1 cellular context compared by ENCODE assay signal in genomic region chr3:190984502-190985244, GRCh38.
A peak's percentile ranks its signal among the peaks of the same experiment; 100 is the strongest.
TF ChIP-seq lines count a peak whose summit lies in the region.

No MANE protein-coding gene starts in this region.

TF ChIP-seq in K562, 482 proteins besides CTCF, POLR2A, EP300 and RAD21 (continued from another document):
- TF ChIP-seq, protein P1, sequence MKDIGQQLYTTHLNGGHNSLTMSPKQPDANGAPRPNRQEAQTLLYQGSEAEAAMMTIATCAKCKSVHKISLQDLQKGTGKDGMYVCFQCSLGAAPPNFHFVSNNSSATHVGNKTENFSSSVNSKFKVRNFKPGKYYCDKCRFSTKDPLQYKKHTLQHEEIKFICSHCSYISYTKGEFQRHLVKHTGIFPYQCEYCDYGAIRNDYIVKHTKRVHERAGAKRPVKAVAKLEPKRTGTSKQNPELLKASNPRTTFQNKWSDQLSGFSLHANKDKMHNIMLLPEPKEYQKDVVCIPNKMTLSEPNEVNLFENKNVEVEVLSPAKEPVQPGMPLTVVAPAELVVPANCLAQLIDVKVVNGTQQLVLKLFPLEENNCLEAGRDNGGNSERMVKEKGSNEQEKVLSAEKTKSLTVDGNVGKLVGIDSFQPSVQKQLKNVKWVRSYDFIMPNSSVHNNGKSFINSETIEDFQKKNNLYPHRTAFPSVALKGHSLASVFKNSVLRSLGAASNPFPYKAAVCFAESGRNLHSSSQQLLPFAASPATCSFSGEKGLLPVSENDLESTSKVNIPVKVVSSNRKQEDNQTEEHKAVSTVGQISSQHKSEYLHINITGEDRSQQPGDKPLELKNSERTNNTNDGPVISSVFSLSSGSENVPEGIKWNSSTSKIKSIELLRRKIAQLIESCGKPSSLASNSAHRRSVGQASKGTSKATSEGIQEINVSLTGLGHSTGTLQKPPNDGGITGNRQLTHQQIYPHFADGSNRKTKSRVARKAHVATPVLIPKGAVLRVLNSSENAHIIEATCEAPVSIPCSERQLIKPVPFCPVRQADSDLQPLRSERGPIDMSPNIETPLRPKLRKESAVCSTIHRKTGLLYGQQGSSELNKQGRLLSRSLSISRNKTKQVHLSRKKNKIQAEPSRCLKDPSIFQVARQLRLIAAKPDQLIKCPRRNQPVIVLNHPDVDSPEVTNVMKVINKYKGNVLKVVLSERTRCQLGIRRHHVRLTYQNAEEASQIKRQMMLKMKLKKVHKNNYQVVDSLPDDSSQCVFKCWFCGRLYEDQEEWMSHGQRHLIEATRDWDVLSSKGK (CRISPR knock-in tag; IDR thresholded peaks at IDR 0.05) = no peak
- TF ChIP-seq MAFK (IDR thresholded peaks at IDR 0.05; ENCODE audit: low read length) = peak; percentile 55; the same call in 1 of the 2 replicates
- TF ChIP-seq MAFG (tag; conservative IDR thresholded peaks at IDR 0.05) = peak; percentile 69
- no peak for TF ChIP-seq SP2 (IDR thresholded peaks at IDR 0.05; ENCODE audit: extremely low read depth, low read depth, low read length, poor library complexity, severe bottlenecking)
- peak; percentile 67 for TF ChIP-seq ZNF316 (IDR thresholded peaks at IDR 0.05)
- TF ChIP-seq CCAR2 (IDR thresholded peaks at IDR 0.05; ENCODE audit: low read depth, low read length) = no peak
- no peak for TF ChIP-seq MEF2D (tag; conservative IDR thresholded peaks at IDR 0.05; ENCODE audit: low read depth)
- no peak for TF ChIP-seq ZNF75A (CRISPR knock-in tag; IDR thresholded peaks at IDR 0.05)
- no peak for TF ChIP-seq PURB (CRISPR knock-in tag; IDR thresholded peaks at IDR 0.05; ENCODE audit: low read depth)
- no peak for TF ChIP-seq ASH1L (IDR thresholded peaks at IDR 0.05; ENCODE audit: borderline replicate concordance, low read depth, partially characterized antibody)
- TF ChIP-seq SAFB2 (IDR thresholded peaks at IDR 0.05; ENCODE audit: borderline replicate concordance, low read depth, low read length, severe bottlenecking) = no peak
- no peak for TF ChIP-seq BDP1 (IDR thresholded peaks at IDR 0.05; ENCODE audit: insufficient read depth, insufficient read length)
TF ChIP-seq in K562: peak in this region for 6.
